ENCODE assay signal across 17 cellular contexts in genomic region chr10:96319754-96320514, GRCh38. TPM values are rescaled to one million over a fixed set of nuclear protein-coding genes. Genes with fewer than 3 reads are reported as not detected.
DNase-seq lines count a peak whose midpoint lies in the region; ATAC-seq, FAIRE-seq and TF ChIP-seq lines count a peak whose summit lies in the region.
"Had no signal": no experiment of that assay in that cellular context is flagged by ENCODE, and none has a peak within 500 bp of the region (broad histone marks: within the 10 kb centered on the region; RNA-seq: fewer than 3 reads in every experiment).

No MANE protein-coding gene starts in this region.

- peaks cover 2% of the 10 kb centered on the region for H3K4me1 Mint-ChIP-seq in activated naive CD8-positive, alpha-beta T cell treated with anti-CD3 and anti-CD28 coated beads for 36 hours
- no peaks in the 10 kb centered on the region for H3K4me1 Mint-ChIP-seq in activated naive CD8-positive, alpha-beta T cell treated with anti-CD3 and anti-CD28 coated beads, Interleukin-2, amount 50 U/mL, for 24 hours

- no peak for FAIRE-seq in RCC 7860 (lab: Jason Lieb, UNC)

- no peaks in the 10 kb centered on the region for H3K9me3 Mint-ChIP-seq in activated naive CD8-positive, alpha-beta T cell treated with anti-CD3 and anti-CD28 coated beads for 36 hours
- no peaks in the 10 kb centered on the region for H3K9me3 Mint-ChIP-seq in activated naive CD8-positive, alpha-beta T cell treated with anti-CD3 and anti-CD28 coated beads, Interleukin-2, amount 50 U/mL, for 24 hours
- H3K9me3 Mint-ChIP-seq: IgD-negative memory B cell had no signal

- no peak for TF ChIP-seq CTCF in foreskin keratinocyte (conservative IDR thresholded peaks at IDR 0.05)
- no peak for TF ChIP-seq CTCF in dorsolateral prefrontal cortex (IDR thresholded peaks at IDR 0.05 in 54 of 56, conservative IDR thresholded peaks at IDR 0.05 in 2 of 56; ENCODE audit: low read depth in 1 of 56, partially characterized antibody in 56 of 56)

- intact Hi-C loops in dorsolateral prefrontal cortex (cut with DNase I) = no loop called here

- no peak for ATAC-seq in activated naive CD8-positive, alpha-beta T cell treated with anti-CD3 and anti-CD28 coated beads, Interleukin-2, amount 50 U/mL, for 24 hours
- peak; percentile 16 for ATAC-seq in foreskin keratinocyte
- no peak for ATAC-seq in GM19397 (IDR thresholded peaks at IDR 0.05; ENCODE audit: unreplicated experiment)
- no peak for ATAC-seq in GM19467 (IDR thresholded peaks at IDR 0.05; ENCODE audit: unreplicated experiment)
- ATAC-seq: activated CD4-positive, CD25-positive, alpha-beta regulatory T cell treated with anti-CD3 and anti-CD28 coated beads, Interleukin-2, amount 50 U/mL, for 24 hours; esophagus mucosa; HCT116 had no signal

- H3K4me1 ChIP-seq in foreskin keratinocyte = no peaks in the 10 kb centered on the region

- H3K27me3 ChIP-seq in foreskin keratinocyte (peaks cover 4% of the 10 kb centered on the region), dorsolateral prefrontal cortex (peaks cover 0 to 8% (median 0%) of the 10 kb centered on the region in 45 donors)
- H3K27me3 ChIP-seq: hepatocyte had no signal

- H3K36me3 Mint-ChIP-seq in activated naive CD8-positive, alpha-beta T cell treated with anti-CD3 and anti-CD28 coated beads for 36 hours = no peaks in the 10 kb centered on the region
- H3K36me3 Mint-ChIP-seq in activated naive CD8-positive, alpha-beta T cell treated with anti-CD3 and anti-CD28 coated beads, Interleukin-2, amount 50 U/mL, for 24 hours (ENCODE audit: low read depth) = no peaks in the 10 kb centered on the region
- H3K36me3 Mint-ChIP-seq: IgD-negative memory B cell had no signal

- H3K27ac ChIP-seq in foreskin keratinocyte (no peak overlapping the region), dorsolateral prefrontal cortex (no peak overlapping the region)
- H3K27ac ChIP-seq: hepatocyte, thoracic aorta had no signal

- H3K27ac Mint-ChIP-seq in activated naive CD8-positive, alpha-beta T cell treated with anti-CD3 and anti-CD28 coated beads for 36 hours = peak overlapping the region; percentile 40
- H3K27ac Mint-ChIP-seq in activated naive CD8-positive, alpha-beta T cell treated with anti-CD3 and anti-CD28 coated beads, Interleukin-2, amount 50 U/mL, for 24 hours = no peak overlapping the region
- H3K27ac Mint-ChIP-seq: IgD-negative memory B cell had no signal

- DNase-seq in activated naive CD8-positive, alpha-beta T cell treated with anti-CD3 and anti-CD28 coated beads for 36 hours = no peak
- no peak for DNase-seq in activated naive CD8-positive, alpha-beta T cell treated with anti-CD3 and anti-CD28 coated beads, Interleukin-2, amount 50 U/mL, for 24 hours
- DNase-seq in RCC 7860 (ENCODE audit: low spot score) = peak; percentile 8
- DNase-seq in foreskin keratinocyte = no peak
- peak; percentile 28 for DNase-seq in superior temporal gyrus (ENCODE audit: extremely low spot score)
- no peak for DNase-seq in dorsolateral prefrontal cortex
- DNase-seq: stimulated activated CD4-positive, alpha-beta T cell treated with anti-CD3 and anti-CD28 coated beads, Interleukin-4, amount 100 ng/mL, for 24 hours; T-helper 2 cell had no signal

- no peak overlapping the region for H3K4me3 Mint-ChIP-seq in activated naive CD8-positive, alpha-beta T cell treated with anti-CD3 and anti-CD28 coated beads for 36 hours
- no peak overlapping the region for H3K4me3 Mint-ChIP-seq in activated naive CD8-positive, alpha-beta T cell treated with anti-CD3 and anti-CD28 coated beads, Interleukin-2, amount 50 U/mL, for 24 hours
- H3K4me3 Mint-ChIP-seq: IgD-negative memory B cell had no signal

- H3K27me3 Mint-ChIP-seq in activated naive CD8-positive, alpha-beta T cell treated with anti-CD3 and anti-CD28 coated beads for 36 hours = peaks cover 7% of the 10 kb centered on the region
- H3K27me3 Mint-ChIP-seq in activated naive CD8-positive, alpha-beta T cell treated with anti-CD3 and anti-CD28 coated beads, Interleukin-2, amount 50 U/mL, for 24 hours = no peaks in the 10 kb centered on the region

- H3K4me3 ChIP-seq in dorsolateral prefrontal cortex = no peak overlapping the region
- H3K4me3 ChIP-seq: hepatocyte, thoracic aorta had no signal

RNA-seq across cellular contexts. Expression of gene DNTT, which starts 15.7 kb away (rescaled TPM):
- total RNA-seq in activated naive CD8-positive, alpha-beta T cell treated with anti-CD3 and anti-CD28 coated beads for 36 hours = not detected
- not detected in 2 replicates for total RNA-seq in foreskin keratinocyte
- not detected in 2 replicates for polyA plus RNA-seq in foreskin keratinocyte
- under 1 TPM in 2 of 120 experiments, not detected in 118; 0.29 to 0.35 TPM for total RNA-seq in dorsolateral prefrontal cortex
- total RNA-seq: esophagus mucosa, hepatocyte, omental fat pad, thoracic aorta had no signal

RNA-seq across cellular contexts. Expression of gene OPALIN, which starts 38.9 kb away (rescaled TPM):
- total RNA-seq in activated naive CD8-positive, alpha-beta T cell treated with anti-CD3 and anti-CD28 coated beads for 36 hours = not detected
- total RNA-seq in foreskin keratinocyte = not detected in 2 replicates
- not detected in 2 replicates for polyA plus RNA-seq in foreskin keratinocyte
- 100 to 1,000 TPM in 24 of 120 experiments, 10 to 100 TPM in 94, 1 to 10 TPM in 2; 4.3 to 287 (median 60.3) TPM for total RNA-seq in dorsolateral prefrontal cortex
- total RNA-seq: esophagus mucosa, hepatocyte, omental fat pad, thoracic aorta had no signal
- polyA plus RNA-seq: hepatocyte, IgD-negative memory B cell had no signal

RNA-seq across cellular contexts. Expression of gene BLNK, which starts 48.6 kb away (rescaled TPM):
- total RNA-seq in activated naive CD8-positive, alpha-beta T cell treated with anti-CD3 and anti-CD28 coated beads for 36 hours = 1 to 10 TPM in 1 of 2 experiments, under 1 TPM in 1; 0.94 to 1.3 TPM
- total RNA-seq in foreskin keratinocyte = not detected in 2 replicates
- polyA plus RNA-seq in foreskin keratinocyte = 0.06 TPM in 2 replicates
- 10 to 100 TPM in 16 of 120 experiments, 1 to 10 TPM in 104; 1.1 to 14.8 (median 5.8) TPM for total RNA-seq in dorsolateral prefrontal cortex

Comparison
In these comparisons a context has a peak if more than half of its experiments do, and no peak if none do; other contexts are left out.
1. DNase-seq: peak in RCC 7860 (single experiment) and superior temporal gyrus (single experiment); none in activated naive CD8-positive, alpha-beta T cell treated with anti-CD3 and anti-CD28 coated beads for 36 hours (single experiment), activated naive CD8-positive, alpha-beta T cell treated with anti-CD3 and anti-CD28 coated beads, Interleukin-2, amount 50 U/mL, for 24 hours (single experiment), foreskin keratinocyte (0 of 2) and dorsolateral prefrontal cortex (0 of 10).